ENCODE assay signal across 8 cellular contexts in genomic region chr17:16286009-16286946, GRCh38.
DNase-seq lines count a peak whose midpoint lies in the region; ATAC-seq lines count a peak whose summit lies in the region.

No MANE protein-coding gene starts in this region.

- peak overlapping the region; percentile 32 for H3K4me3 ChIP-seq in skeletal muscle cell (ENCODE audit: low read depth, low read length)

- DNase-seq in AML-193 (lab: John Stamatoyannopoulos, UW): peak; percentile 82 to 83
- peak; percentile 99 for DNase-seq in SW480 (ENCODE audit: low spot score)
- peak; percentile 93 for DNase-seq in amniotic stem cell (lab: John Stamatoyannopoulos, UW)
- DNase-seq in hepatic stellate cell (ENCODE audit: low spot score): peak; percentile 91
- peak; percentile 91 for DNase-seq in skeletal muscle cell (ENCODE audit: low read depth)
- DNase-seq in NCI-H2107 treated with DMSO at 0.1 percent for 48 hours (lab: John Stamatoyannopoulos, UW; ENCODE audit: unreplicated experiment): no peak

- peak; percentile 86 for ATAC-seq in GM19351 (IDR thresholded peaks at IDR 0.05; ENCODE audit: unreplicated experiment)
- peak; percentile 79 for ATAC-seq in HG03460 (IDR thresholded peaks at IDR 0.05; ENCODE audit: unreplicated experiment)
